ENCODE assay signal across 15 cellular contexts in genomic region chr17:3575506-3575905, GRCh38. TPM values are rescaled to one million over a fixed set of nuclear protein-coding genes. Genes with fewer than 3 reads are reported as not detected.
DNase-seq lines count a peak whose midpoint lies in the region; FAIRE-seq and TF ChIP-seq lines count a peak whose summit lies in the region.
"Had no signal": no experiment of that assay in that cellular context is flagged by ENCODE, and none has a peak within 500 bp of the region (broad histone marks: within the 10 kb centered on the region; RNA-seq: fewer than 3 reads in every experiment).

No MANE protein-coding gene starts in this region.

- no peak overlapping the region for H3K4me3 Mint-ChIP-seq in astrocyte (ENCODE audit: unreplicated experiment)
- H3K4me3 Mint-ChIP-seq: CD14-positive monocyte; T-helper 1 cell treated with Interleukin-12 subunit alpha and Interleukin-12 subunit beta and Interleukin-4 antibody, amounts not matched to agents 30 μg/mL and 1 μg/mL, for 36 hours had no signal

- CTCF ChIA-PET in BJ (lab: Yijun Ruan, JAX), result interaction anchor here (0.6 to 1.2 kb wide), 3 partner anchors 17 to 527 kb away, joined by 3 read pairs; no protein-coding TSS in a partner anchor

- H3K36me3 Mint-ChIP-seq in astrocyte (ENCODE audit: low read depth, unreplicated experiment), result peaks cover 7% of the 10 kb centered on the region

- no peak overlapping the region for H3K27ac Mint-ChIP-seq in astrocyte (ENCODE audit: unreplicated experiment)
- H3K27ac Mint-ChIP-seq: T-helper 1 cell treated with Interleukin-12 subunit alpha and Interleukin-12 subunit beta and Interleukin-4 antibody, amounts not matched to agents 30 μg/mL and 1 μg/mL, for 36 hours had no signal

- POLR2A ChIA-PET in BJ (lab: Charles Lee), result no interaction called here

- H3K4me3 ChIP-seq in BJ (ENCODE audit: low read depth, low read length) (no peak overlapping the region), astrocyte (ENCODE audit: insufficient read depth, low read depth, low read length) (no peak overlapping the region)
- H3K4me3 ChIP-seq: thyroid gland had no signal

- H3K4me1 ChIP-seq in astrocyte (ENCODE audit: insufficient read depth, low read length), result peaks cover 4% of the 10 kb centered on the region
- H3K4me1 ChIP-seq: thyroid gland had no signal

- peak; percentile 90 for DNase-seq in BJ (ENCODE audit: low read depth)
- peak; percentile 35 for DNase-seq in HPDE6-E6E7 (ENCODE audit: extremely low spot score)
- peak; percentile 23 for DNase-seq in astrocyte (ENCODE audit: low read depth)
- peak; percentile 40 for DNase-seq in iris pigment epithelial cell (ENCODE audit: low read depth)
- no peak for DNase-seq in pons (ENCODE audit: low spot score)
- DNase-seq in Kasumi-1 (lab: John Stamatoyannopoulos, UW), result no peak
- no peak for DNase-seq in hippocampal formation (lab: John Stamatoyannopoulos, UW)
- DNase-seq in retina, result no peak
- DNase-seq: left cardiac atrium; OCI-M1; posterior cingulate gyrus; stimulated activated CD4-positive, alpha-beta T cell treated with anti-CD3 and anti-CD28 coated beads, Interleukin-15, amount 100 ng/mL, for 24 hours; thyroid gland had no signal

- peak overlapping the region; percentile 45 for H3K27ac ChIP-seq in astrocyte (ENCODE audit: low read depth, low read length)
- H3K27ac ChIP-seq: thyroid gland had no signal

- H3K27me3 ChIP-seq in BJ (ENCODE audit: control insufficient read depth, insufficient read depth, low read length) (no peaks in the 10 kb centered on the region), astrocyte (ENCODE audit: insufficient read depth, low read length) (no peaks in the 10 kb centered on the region)
- H3K27me3 ChIP-seq: thyroid gland had no signal

- peaks cover 8% of the 10 kb centered on the region for H3K36me3 ChIP-seq in BJ (ENCODE audit: control insufficient read depth, insufficient read depth, low read length)
- no peaks in the 10 kb centered on the region for H3K36me3 ChIP-seq in astrocyte (ENCODE audit: insufficient read depth, low read length)
- H3K36me3 ChIP-seq: thyroid gland had no signal

- peaks cover 2% of the 10 kb centered on the region for H3K9me3 Mint-ChIP-seq in astrocyte (ENCODE audit: unreplicated experiment)
- H3K9me3 Mint-ChIP-seq: T-helper 1 cell treated with Interleukin-12 subunit alpha and Interleukin-12 subunit beta and Interleukin-4 antibody, amounts not matched to agents 30 μg/mL and 1 μg/mL, for 36 hours had no signal

- H3K4me2 ChIP-seq in astrocyte (ENCODE audit: low read length), result no peak overlapping the region

- FAIRE-seq in astrocyte (lab: Jason Lieb, UNC), result peak; percentile 66

- no peaks in the 10 kb centered on the region for H3K79me2 ChIP-seq in astrocyte (ENCODE audit: insufficient read depth, low read length)

- H4K20me1 ChIP-seq in astrocyte (ENCODE audit: insufficient read depth, low read length), result no peaks in the 10 kb centered on the region

- H3K9ac ChIP-seq in astrocyte (ENCODE audit: low read length), result no peak overlapping the region

- H3K4me1 Mint-ChIP-seq in astrocyte (ENCODE audit: low read depth, unreplicated experiment), result no peaks in the 10 kb centered on the region

- H3K27me3 Mint-ChIP-seq in astrocyte (ENCODE audit: low read depth, unreplicated experiment), result no peaks in the 10 kb centered on the region

- H3K9me3 ChIP-seq in astrocyte (ENCODE audit: insufficient read depth, low read depth, low read length), result no peaks in the 10 kb centered on the region
- H3K9me3 ChIP-seq: thyroid gland had no signal

- no peak for TF ChIP-seq CTCF in BJ (IDR thresholded peaks at IDR 0.05; ENCODE audit: insufficient read depth, low read depth, low read length)
- no peak for TF ChIP-seq CTCF in astrocyte (IDR thresholded peaks at IDR 0.05; ENCODE audit: insufficient read depth, low read depth, low read length)

- no peak overlapping the region for H2AFZ ChIP-seq in astrocyte (ENCODE audit: low read depth, low read length)

RNA-seq across cellular contexts. Expression of gene TRPV3, which starts 17.9 kb away (rescaled TPM):
- polyA plus RNA-seq in BJ (2011; rRNA removed), result 0.54 and 0.56 TPM in 2 replicates
- polyA minus RNA-seq in BJ (2011; rRNA and poly(A)+ RNA removed), result 0.98 and 2.2 TPM in 2 replicates
- total RNA-seq in astrocyte, result 0.16 and 0.22 TPM in 2 replicates
- polyA plus RNA-seq: CD14-positive monocyte had no signal

RNA-seq across cellular contexts. Expression of gene TRPV1, which starts 33.7 kb away (rescaled TPM):
- 1.6 and 1.7 TPM in 2 replicates for polyA plus RNA-seq in BJ (2011; rRNA removed)
- polyA minus RNA-seq in BJ (2011; rRNA and poly(A)+ RNA removed), result 0.47 and 2.0 TPM in 2 replicates
- total RNA-seq in astrocyte, result 4.3 and 5.2 TPM in 2 replicates
- polyA plus RNA-seq: CD14-positive monocyte had no signal

Comparison
In these comparisons a context has a peak if more than half of its experiments do, and no peak if none do; other contexts are left out.
1. DNase-seq: peak in BJ (single experiment), HPDE6-E6E7 (single experiment), astrocyte (single experiment) and iris pigment epithelial cell (single experiment); none in pons (single experiment), Kasumi-1 (0 of 2), hippocampal formation (0 of 2) and retina (single experiment).